In genomic region chr3:158725348-158725966, GRCh38 we compare ENCODE assay signal across 8 cellular contexts. TPM values are rescaled to one million over a fixed set of nuclear protein-coding genes. Genes with fewer than 3 reads are reported as not detected.
DNase-seq lines count a peak whose midpoint lies in the region; ATAC-seq and TF ChIP-seq lines count a peak whose summit lies in the region.

No MANE protein-coding gene starts in this region.

- intact Hi-C loops in activated CD4-positive, alpha-beta T cell treated with anti-CD3 and anti-CD28 coated beads, Interleukin-2, amount 10 ng/mL, durations not matched to agents 24 days and 14 days (cut with micrococcal nuclease): no loop called here
- intact Hi-C loops in ascending aorta (cut with DNase I): no loop called here

- H3K4me3 ChIP-seq in ascending aorta (no peak overlapping the region), hepatocyte (no peak overlapping the region), subcutaneous abdominal adipose tissue (ENCODE audit: low read depth in 1 of 5, low read length in 5 of 5) (no peak overlapping the region)

- H3K4me2 ChIP-seq in hepatocyte: peak overlapping the region; percentile 32

- H3K27me3 Mint-ChIP-seq in activated CD4-positive, alpha-beta T cell treated with anti-CD3 and anti-CD28 coated beads, Interleukin-2, amount 10 ng/mL, durations not matched to agents 24 days and 14 days: no peaks in the 10 kb centered on the region

- no peak for ATAC-seq in GM21717 (IDR thresholded peaks at IDR 0.05; ENCODE audit: unreplicated experiment)

- no peak for DNase-seq in activated CD4-positive, alpha-beta T cell treated with anti-CD3 and anti-CD28 coated beads, Interleukin-2, amount 10 ng/mL, durations not matched to agents 24 days and 14 days
- DNase-seq in activated CD4-positive, alpha-beta T cell treated with anti-CD3 and anti-CD28 coated beads, Interleukin-2, amount 50 U/mL, for 4 hours: no peak
- DNase-seq in ascending aorta (ENCODE audit: low spot score in 2 of 2): peak in 1 of 2 donors; percentile 90
- DNase-seq in hepatocyte (ENCODE audit: low spot score): peak; percentile 60
- no peak for DNase-seq in DMS79 (lab: John Stamatoyannopoulos, UW)
- no peak for DNase-seq in NCI-H1048 (lab: John Stamatoyannopoulos, UW)

- TF ChIP-seq CTCF in ascending aorta (IDR thresholded peaks at IDR 0.05) (no peak), hepatocyte (IDR thresholded peaks at IDR 0.05; ENCODE audit: poor library complexity) (no peak)

- H3K4me3 Mint-ChIP-seq in activated CD4-positive, alpha-beta T cell treated with anti-CD3 and anti-CD28 coated beads, Interleukin-2, amount 10 ng/mL, durations not matched to agents 24 days and 14 days: no peak overlapping the region

- no peaks in the 10 kb centered on the region for H3K9me3 Mint-ChIP-seq in activated CD4-positive, alpha-beta T cell treated with anti-CD3 and anti-CD28 coated beads, Interleukin-2, amount 10 ng/mL, durations not matched to agents 24 days and 14 days

- H3K27me3 ChIP-seq in ascending aorta: no peaks in the 10 kb centered on the region
- H3K27me3 ChIP-seq in hepatocyte: no peaks in the 10 kb centered on the region
- no peaks in the 10 kb centered on the region for H3K27me3 ChIP-seq in subcutaneous abdominal adipose tissue (ENCODE audit: control insufficient read depth in 5 of 5, insufficient read depth in 4 of 5, low read length in 5 of 5)

- no peak overlapping the region for H3K9ac ChIP-seq in subcutaneous abdominal adipose tissue (ENCODE audit: low read length in 5 of 5)

- peak overlapping the region; percentile 70 for H3K27ac Mint-ChIP-seq in activated CD4-positive, alpha-beta T cell treated with anti-CD3 and anti-CD28 coated beads, Interleukin-2, amount 10 ng/mL, durations not matched to agents 24 days and 14 days

- 45% methylated on average over 9 of the region's 9 CpGs for WGBS in hepatocyte (ENCODE audit: low lambda C conversion rate, missing lambda C conversion rate)

- H3K27ac ChIP-seq in ascending aorta: peak overlapping the region; percentile 72 to 80
- peak overlapping the region; percentile 95 for H3K27ac ChIP-seq in hepatocyte
- peak overlapping the region; percentile 49 for H3K27ac ChIP-seq in subcutaneous abdominal adipose tissue (ENCODE audit: low read depth, low read length)

- H3K36me3 ChIP-seq in ascending aorta (no peaks in the 10 kb centered on the region), hepatocyte (replicated peaks; ENCODE audit: insufficient read depth, low read depth) (no peaks in the 10 kb centered on the region), subcutaneous abdominal adipose tissue (ENCODE audit: control insufficient read depth in 5 of 5, insufficient read depth in 5 of 5, low read length in 5 of 5) (peaks cover 0 to 5% (median 0%) of the 10 kb centered on the region in 5 donors)

- H3K79me2 ChIP-seq in hepatocyte: peaks cover 3% of the 10 kb centered on the region

- no peak overlapping the region for H2AFZ ChIP-seq in hepatocyte

- H3K9me3 ChIP-seq in ascending aorta: no peaks in the 10 kb centered on the region
- H3K9me3 ChIP-seq in hepatocyte (ENCODE audit: low read depth): no peaks in the 10 kb centered on the region
- no peaks in the 10 kb centered on the region for H3K9me3 ChIP-seq in subcutaneous abdominal adipose tissue (ENCODE audit: control insufficient read depth in 5 of 5, low read length in 5 of 5)

- H3K4me1 Mint-ChIP-seq in activated CD4-positive, alpha-beta T cell treated with anti-CD3 and anti-CD28 coated beads, Interleukin-2, amount 10 ng/mL, durations not matched to agents 24 days and 14 days: peaks cover 42% of the 10 kb centered on the region

- peaks cover 10% of the 10 kb centered on the region for H3K36me3 Mint-ChIP-seq in activated CD4-positive, alpha-beta T cell treated with anti-CD3 and anti-CD28 coated beads, Interleukin-2, amount 10 ng/mL, durations not matched to agents 24 days and 14 days (ENCODE audit: low read depth)

- no peaks in the 10 kb centered on the region for H4K20me1 ChIP-seq in hepatocyte (ENCODE audit: insufficient read depth, poor library complexity, severe bottlenecking)

- H3K9me2 ChIP-seq in hepatocyte (replicated peaks; ENCODE audit: insufficient read depth): no peaks in the 10 kb centered on the region

- H3K4me1 ChIP-seq in ascending aorta: peaks cover 3 to 31% of the 10 kb centered on the region in 2 donors
- peaks cover 31% of the 10 kb centered on the region for H3K4me1 ChIP-seq in hepatocyte (ENCODE audit: insufficient read depth)
- H3K4me1 ChIP-seq in subcutaneous abdominal adipose tissue (ENCODE audit: control insufficient read depth in 5 of 5, insufficient read depth in 5 of 5, low read length in 5 of 5): peaks cover 7 to 48% (median 23%) of the 10 kb centered on the region in 5 donors

RNA-seq across cellular contexts. Expression of gene RARRES1, which starts 6.8 kb away (rescaled TPM):
- total RNA-seq in activated CD4-positive, alpha-beta T cell treated with anti-CD3 and anti-CD28 coated beads, Interleukin-2, amount 10 ng/mL, durations not matched to agents 24 days and 14 days: not detected in 2 replicates
- total RNA-seq in ascending aorta: 520 TPM
- 73.1 and 90.3 TPM in 2 replicates for total RNA-seq in hepatocyte
- polyA plus RNA-seq in hepatocyte: 36.9 and 40.7 TPM in 2 replicates

RNA-seq across cellular contexts. Expression of gene LXN, which starts 53.0 kb away (rescaled TPM):
- 15.1 and 16.2 TPM in 2 replicates for total RNA-seq in activated CD4-positive, alpha-beta T cell treated with anti-CD3 and anti-CD28 coated beads, Interleukin-2, amount 10 ng/mL, durations not matched to agents 24 days and 14 days
- total RNA-seq in ascending aorta (1.2 TPM), hepatocyte (19.6 and 26.6 TPM in 2 replicates)
- 21.3 and 24.8 TPM in 2 replicates for polyA plus RNA-seq in hepatocyte

Comparison
In these comparisons a context has a peak if more than half of its experiments do, and no peak if none do; other contexts are left out.
1. RNA of gene RARRES1, which starts 6.8 kb away (total RNA-seq): 520 TPM in ascending aorta (single experiment) and 73.1 to 90.3 TPM in hepatocyte; not detected in activated CD4-positive, alpha-beta T cell treated with anti-CD3 and anti-CD28 coated beads, Interleukin-2, amount 10 ng/mL, durations not matched to agents 24 days and 14 days; every median in the first group is over 10 times any median in the second.
2. Peak in every context shown above with its lines, with median percentiles within 50 percentile points of each other: H3K27ac ChIP-seq.